ENCODE assay signal across 34 cellular contexts in the genomic region with DNA sequence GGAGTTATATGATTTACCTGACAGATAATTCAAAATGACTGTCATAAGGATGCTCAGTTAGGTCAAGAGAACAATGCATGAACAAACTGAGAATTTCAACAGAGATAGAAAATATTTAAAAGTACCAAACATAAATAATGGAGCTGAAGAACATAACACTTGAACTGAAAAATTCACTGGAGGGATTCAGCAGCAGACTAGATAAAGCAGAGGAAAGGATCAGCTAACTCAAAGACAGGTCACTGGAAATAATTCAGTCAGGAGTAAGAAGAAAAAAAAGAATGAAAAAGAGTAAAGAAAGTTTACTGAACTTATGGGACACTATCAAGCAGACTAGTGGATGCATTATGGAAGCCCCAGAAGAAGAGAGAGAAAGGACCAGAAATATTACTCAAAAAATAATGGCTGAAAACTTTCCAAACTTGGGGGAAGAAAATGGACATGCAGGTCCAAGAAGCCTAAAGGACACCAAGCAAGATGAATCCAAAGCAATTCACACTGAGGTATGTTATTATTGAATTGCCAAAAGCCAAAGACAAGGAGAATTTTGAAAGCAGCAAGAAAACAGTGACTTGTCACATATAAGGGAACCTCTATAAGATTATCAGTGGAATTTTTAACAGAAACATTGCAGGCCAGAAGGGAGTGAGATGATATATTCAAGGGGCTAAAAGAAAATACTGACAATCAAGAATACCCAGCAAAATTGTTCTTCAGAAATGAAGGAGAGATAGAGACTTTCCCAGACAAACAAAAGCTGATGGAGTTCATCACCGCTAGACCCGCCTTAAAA.
"Had no signal": no experiment of that assay in that cellular context is flagged by ENCODE, and none has a peak within 500 bp of the region (broad histone marks: within the 10 kb centered on the region; RNA-seq: fewer than 3 reads in every experiment).

No MANE protein-coding gene starts in this region.

- ATAC-seq: activated CD4-positive, alpha-beta T cell treated with anti-CD3 and anti-CD28 coated beads for 36 hours; activated CD4-positive, CD25-positive, alpha-beta regulatory T cell treated with anti-CD3 and anti-CD28 coated beads, Interleukin-2, amount 50 U/mL, for 24 hours; activated CD8-positive, alpha-beta memory T cell treated with anti-CD3 and anti-CD28 coated beads, Interleukin-2, amount 10 ng/mL, durations not matched to agents 7 days and 5 days; activated CD8-positive, alpha-beta T cell treated with anti-CD3 and anti-CD28 coated beads, Interleukin-2, amount 10 ng/mL, durations not matched to agents 7 days and 5 days; activated naive CD8-positive, alpha-beta T cell treated with anti-CD3 and anti-CD28 coated beads, Interleukin-2, amount 50 U/mL, for 24 hours; body of pancreas; T-helper 17 cell; WTC11 had no signal

- H3K27me3 ChIP-seq: adrenal gland, body of pancreas, brain microvascular endothelial cell, breast epithelium had no signal

- DNase-seq: activated CD4-positive, alpha-beta memory T cell treated with anti-CD3 and anti-CD28 coated beads, Interleukin-2, amount 10 ng/mL, durations not matched to agents 7 days and 5 days; activated CD4-positive, alpha-beta T cell treated with anti-CD3 and anti-CD28 coated beads for 1 hour; activated CD4-positive, alpha-beta T cell treated with anti-CD3 and anti-CD28 coated beads for 36 hours; activated CD4-positive, alpha-beta T cell treated with anti-CD3 and anti-CD28 coated beads for 48 hours; activated CD4-positive, alpha-beta T cell treated with anti-CD3 and anti-CD28 coated beads, Interleukin-2, amount 10 ng/mL, durations not matched to agents 7 days and 5 days; activated CD4-positive, alpha-beta T cell treated with anti-CD3 and anti-CD28 coated beads, Interleukin-2, amount 50 U/mL, for 48 hours; activated CD4-positive, CD25-positive, alpha-beta regulatory T cell; activated CD8-positive, alpha-beta memory T cell treated with anti-CD3 and anti-CD28 coated beads for 24 hours; activated CD8-positive, alpha-beta memory T cell treated with anti-CD3 and anti-CD28 coated beads, Interleukin-2, amount 10 ng/mL, durations not matched to agents 7 days and 5 days; activated CD8-positive, alpha-beta memory T cell treated with anti-CD3 and anti-CD28 coated beads, Interleukin-2, amount 50 U/mL, for 48 hours; activated CD8-positive, alpha-beta T cell treated with anti-CD3 and anti-CD28 coated beads, Interleukin-2, amount 10 ng/mL, durations not matched to agents 7 days and 5 days; activated effector memory CD4-positive, alpha-beta T cell treated with Interleukin-2 at 50 U/mL for 16 hours; activated gamma-delta T cell; activated naive CD4-positive, alpha-beta T cell treated with anti-CD3 and anti-CD28 coated beads, Interleukin-2, amount 10 ng/mL, durations not matched to agents 7 days and 5 days; activated naive CD4-positive, alpha-beta T cell treated with Interleukin-2 at 50 U/mL for 16 hours; activated naive CD8-positive, alpha-beta T cell treated with anti-CD3 and anti-CD28 coated beads, Interleukin-2, amount 10 ng/mL, durations not matched to agents 7 days and 5 days; activated naive CD8-positive, alpha-beta T cell treated with anti-CD3 and anti-CD28 coated beads, Interleukin-2, amount 50 U/mL, for 24 hours; activated T-cell treated with anti-CD3 and anti-CD28 coated beads, Interleukin-2, amount 50 U/mL, for 24 hours; activated T-cell treated with anti-CD3 and anti-CD28 coated beads, Interleukin-2, amount 50 U/mL, for 48 hours; amniotic stem cell; aorta; body of pancreas; brain microvascular endothelial cell; central memory CD4-positive, alpha-beta T cell; T-helper 17 cell; T1000; WERI-Rb-1 had no signal

- H3K4me1 ChIP-seq: adrenal gland, body of pancreas, breast epithelium had no signal

- FAIRE-seq: astrocyte, colon, TTC549 had no signal

- H3K27ac ChIP-seq: adrenal gland, body of pancreas, brain microvascular endothelial cell, breast epithelium, WERI-Rb-1 had no signal

- H3K4me3 ChIP-seq: adrenal gland, body of pancreas, breast epithelium had no signal

- H3K36me3 ChIP-seq: adrenal gland, brain microvascular endothelial cell, breast epithelium, WERI-Rb-1 had no signal
